ENCODE assay signal across 27 cellular contexts in the genomic region with DNA sequence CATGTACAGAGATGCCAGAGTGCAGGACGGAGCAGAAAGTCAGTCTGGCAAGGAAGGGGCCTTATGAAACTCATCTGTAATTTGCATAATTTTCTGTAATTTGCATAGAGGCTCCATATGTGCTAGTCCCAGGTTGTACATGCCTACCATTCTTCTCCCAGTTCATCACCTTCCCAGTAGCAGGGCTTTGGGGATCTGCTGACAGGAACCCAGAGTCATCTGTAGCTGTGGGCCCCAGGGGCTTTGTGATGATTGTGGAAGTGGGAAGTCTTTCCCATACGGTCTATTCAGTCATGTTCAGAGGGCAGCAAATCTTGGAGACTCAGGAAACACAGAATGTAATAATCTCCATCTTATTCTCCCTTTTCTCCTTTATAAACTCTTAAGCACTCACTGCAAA.
"Had no signal": no experiment of that assay in that cellular context is flagged by ENCODE, and none has a peak within 500 bp of the region (broad histone marks: within the 10 kb centered on the region; RNA-seq: fewer than 3 reads in every experiment).

No MANE protein-coding gene starts in this region.

- H3K4me3 ChIP-seq: colonic mucosa, esophagus squamous epithelium, heart right ventricle, left lung, right lobe of liver, thoracic aorta, tibial nerve, upper lobe of left lung had no signal

- H3K36me3 ChIP-seq: colonic mucosa, esophagus squamous epithelium, heart right ventricle, left lung, right lobe of liver, thoracic aorta, tibial nerve, upper lobe of left lung had no signal

- H3K79me2 ChIP-seq: parathyroid adenoma had no signal

- ATAC-seq: heart right ventricle; left cardiac atrium; left lung; naive thymus-derived CD4-positive, alpha-beta T cell; right lobe of liver; stimulated activated naive B cell treated with anti-CD40 and anti-IgM and Interleukin-4, amounts not matched to agents 10 μg/mL and 1 μg/mL and 100 μg/mL, for 72 hours had no signal

- H3K27ac Mint-ChIP-seq: dendritic cell treated with granulocyte-macrophage colony-stimulating factor and Interleukin-4, amounts not matched to agents 40 ng/mL and 50 ng/mL, for 4 days; naive thymus-derived CD4-positive, alpha-beta T cell; progenitor cell of endocrine pancreas; stimulated activated naive B cell treated with anti-CD40 and anti-IgM and Interleukin-4, amounts not matched to agents 10 μg/mL and 1 μg/mL and 100 μg/mL, for 72 hours; stimulated activated naive CD8-positive, alpha-beta T cell treated with anti-CD3 and anti-CD28 coated beads, Interleukin-15, Interleukin-2, amounts not matched to agents 100 ng/mL and 50 ng/mL, for 24 hours had no signal

- H3K27ac ChIP-seq: colonic mucosa, esophagus squamous epithelium, heart right ventricle, left lung, parathyroid adenoma, right lobe of liver, thoracic aorta, tibial nerve, upper lobe of left lung had no signal

- H3K9me3 Mint-ChIP-seq: dendritic cell treated with granulocyte-macrophage colony-stimulating factor and Interleukin-4, amounts not matched to agents 40 ng/mL and 50 ng/mL, for 4 days; naive thymus-derived CD4-positive, alpha-beta T cell; stimulated activated naive B cell treated with anti-CD40 and anti-IgM and Interleukin-4, amounts not matched to agents 10 μg/mL and 1 μg/mL and 100 μg/mL, for 72 hours; stimulated activated naive CD8-positive, alpha-beta T cell treated with anti-CD3 and anti-CD28 coated beads, Interleukin-15, Interleukin-2, amounts not matched to agents 100 ng/mL and 50 ng/mL, for 24 hours had no signal

- H3K27me3 Mint-ChIP-seq: dendritic cell treated with granulocyte-macrophage colony-stimulating factor and Interleukin-4, amounts not matched to agents 40 ng/mL and 50 ng/mL, for 4 days; stimulated activated naive CD8-positive, alpha-beta T cell treated with anti-CD3 and anti-CD28 coated beads, Interleukin-15, Interleukin-2, amounts not matched to agents 100 ng/mL and 50 ng/mL, for 24 hours had no signal

- H3K4me3 Mint-ChIP-seq: dendritic cell treated with granulocyte-macrophage colony-stimulating factor and Interleukin-4, amounts not matched to agents 40 ng/mL and 50 ng/mL, for 4 days; naive thymus-derived CD4-positive, alpha-beta T cell; stimulated activated naive B cell treated with anti-CD40 and anti-IgM and Interleukin-4, amounts not matched to agents 10 μg/mL and 1 μg/mL and 100 μg/mL, for 72 hours; stimulated activated naive CD8-positive, alpha-beta T cell treated with anti-CD3 and anti-CD28 coated beads, Interleukin-15, Interleukin-2, amounts not matched to agents 100 ng/mL and 50 ng/mL, for 24 hours had no signal

- H3K4me1 ChIP-seq: colonic mucosa, esophagus squamous epithelium, heart right ventricle, left lung, parathyroid adenoma, right lobe of liver, tibial nerve, upper lobe of left lung had no signal

- H2AFZ ChIP-seq: parathyroid adenoma had no signal

- H3K9me3 ChIP-seq: colonic mucosa, esophagus squamous epithelium, left lung, right lobe of liver, thoracic aorta, tibial nerve, upper lobe of left lung had no signal

- H3K4me1 Mint-ChIP-seq: stimulated activated naive B cell treated with anti-CD40 and anti-IgM and Interleukin-4, amounts not matched to agents 10 μg/mL and 1 μg/mL and 100 μg/mL, for 72 hours had no signal

- H3K9ac ChIP-seq: parathyroid adenoma had no signal

- FAIRE-seq: endothelial cell of umbilical vein, islet of Langerhans, small intestine, urothelium cell line had no signal

- H3K27me3 ChIP-seq: colonic mucosa, left lung, right lobe of liver, tibial nerve, upper lobe of left lung had no signal

- H3K36me3 Mint-ChIP-seq: naive thymus-derived CD4-positive, alpha-beta T cell had no signal

- DNase-seq: colonic mucosa; effector CD8-positive, alpha-beta T cell; esophagus squamous epithelium; foreskin melanocyte; glutamatergic neuron; heart right ventricle; hippocampal formation; left cardiac atrium; left lung; mesenchymal stem cell; midbrain; naive thymus-derived CD4-positive, alpha-beta T cell; right lobe of liver; small intestine; stimulated activated CD4-positive, alpha-beta T cell treated with anti-CD3 and anti-CD28 coated beads, Interleukin-15, amount 100 ng/mL, for 24 hours; stimulated activated CD4-positive, alpha-beta T cell treated with anti-CD3 and anti-CD28 coated beads, Interleukin-2, amount 100 ng/mL, for 48 hours; stimulated activated naive B cell treated with anti-CD40 and anti-IgM and Interleukin-4, amounts not matched to agents 10 μg/mL and 1 μg/mL and 100 μg/mL, for 72 hours; upper lobe of left lung had no signal
